ENCODE assay signal across 29 cellular contexts in the genomic region with DNA sequence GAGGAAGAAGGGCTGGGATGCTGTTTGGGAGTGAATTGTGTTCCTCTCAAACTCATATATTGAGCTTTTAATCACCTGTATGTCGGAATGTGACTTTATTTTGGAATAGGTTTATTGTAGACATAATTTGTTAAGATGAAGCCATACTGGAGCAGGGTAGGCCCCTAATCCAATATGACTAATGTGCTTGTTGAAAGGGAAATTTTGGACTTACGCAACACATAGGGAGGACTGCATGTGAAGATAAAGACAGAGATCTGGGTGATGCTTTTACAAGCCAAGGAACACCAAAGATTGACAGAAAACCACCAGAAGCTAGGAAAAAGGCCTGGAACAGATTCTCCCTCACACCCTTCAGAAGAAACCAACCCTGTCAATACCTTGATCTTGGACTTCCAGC. TPM values are rescaled to one million over a fixed set of nuclear protein-coding genes. Genes with fewer than 3 reads are reported as not detected.
"Had no signal": no experiment of that assay in that cellular context is flagged by ENCODE, and none has a peak within 500 bp of the region (broad histone marks: within the 10 kb centered on the region; RNA-seq: fewer than 3 reads in every experiment).

No MANE protein-coding gene starts in this region.

- H3K9me3 ChIP-seq: adrenal gland, esophagus squamous epithelium, gastroesophageal sphincter, heart left ventricle, left lung, upper lobe of right lung had no signal

- H3K4me1 Mint-ChIP-seq: memory B cell; stimulated activated naive B cell treated with anti-CD40 and anti-IgM and Interleukin-4, amounts not matched to agents 10 μg/mL and 1 μg/mL and 100 μg/mL, for 72 hours had no signal

- ATAC-seq: activated T-cell treated with anti-CD3 and anti-CD28 coated beads, Interleukin-2, amount 50 U/mL, for 72 hours; gastroesophageal sphincter; heart left ventricle; left lung; naive thymus-derived CD4-positive, alpha-beta T cell; sciatic nerve; stimulated activated naive B cell treated with anti-CD40 and anti-IgM and Interleukin-4, amounts not matched to agents 10 μg/mL and 1 μg/mL and 100 μg/mL, for 72 hours; upper lobe of right lung had no signal

- H3K36me3 Mint-ChIP-seq: activated naive CD4-positive, alpha-beta T cell treated with anti-CD3 and anti-CD28 coated beads, Interleukin-2, amount 50 U/mL, for 24 hours; memory B cell; naive thymus-derived CD4-positive, alpha-beta T cell; neural progenitor cell; stimulated activated naive B cell treated with anti-CD40 and anti-IgM and Interleukin-4, amounts not matched to agents 10 μg/mL and 1 μg/mL and 100 μg/mL, for 72 hours had no signal

- H3K27me3 Mint-ChIP-seq: dendritic cell treated with granulocyte-macrophage colony-stimulating factor and Interleukin-4, amounts not matched to agents 40 ng/mL and 50 ng/mL, for 4 days had no signal

- H3K4me3 ChIP-seq: adrenal gland, esophagus squamous epithelium, gastroesophageal sphincter, heart left ventricle, left lung, neural progenitor cell, upper lobe of right lung had no signal

- H3K36me3 ChIP-seq: adrenal gland, esophagus squamous epithelium, gastroesophageal sphincter, heart left ventricle, left lung, neural progenitor cell, upper lobe of right lung had no signal

- H3K4me1 ChIP-seq: adrenal gland, esophagus squamous epithelium, gastroesophageal sphincter, heart left ventricle, left lung, neural progenitor cell, upper lobe of right lung had no signal

- H3K4me3 Mint-ChIP-seq: activated naive CD4-positive, alpha-beta T cell treated with anti-CD3 and anti-CD28 coated beads, Interleukin-2, amount 50 U/mL, for 24 hours; activated T-cell treated with anti-CD3 and anti-CD28 coated beads, Interleukin-2, amount 50 U/mL, for 72 hours; dendritic cell treated with granulocyte-macrophage colony-stimulating factor and Interleukin-4, amounts not matched to agents 40 ng/mL and 50 ng/mL, for 4 days; memory B cell; naive thymus-derived CD4-positive, alpha-beta T cell; neural progenitor cell; stimulated activated naive B cell treated with anti-CD40 and anti-IgM and Interleukin-4, amounts not matched to agents 10 μg/mL and 1 μg/mL and 100 μg/mL, for 72 hours had no signal

- H3K27ac Mint-ChIP-seq: activated naive CD4-positive, alpha-beta T cell treated with anti-CD3 and anti-CD28 coated beads, Interleukin-2, amount 50 U/mL, for 24 hours; activated T-cell treated with anti-CD3 and anti-CD28 coated beads, Interleukin-2, amount 50 U/mL, for 72 hours; dendritic cell treated with granulocyte-macrophage colony-stimulating factor and Interleukin-4, amounts not matched to agents 40 ng/mL and 50 ng/mL, for 4 days; memory B cell; naive thymus-derived CD4-positive, alpha-beta T cell; neural progenitor cell; stimulated activated naive B cell treated with anti-CD40 and anti-IgM and Interleukin-4, amounts not matched to agents 10 μg/mL and 1 μg/mL and 100 μg/mL, for 72 hours had no signal

- H3K9me3 Mint-ChIP-seq: activated naive CD4-positive, alpha-beta T cell treated with anti-CD3 and anti-CD28 coated beads, Interleukin-2, amount 50 U/mL, for 24 hours; activated T-cell treated with anti-CD3 and anti-CD28 coated beads, Interleukin-2, amount 50 U/mL, for 72 hours; dendritic cell treated with granulocyte-macrophage colony-stimulating factor and Interleukin-4, amounts not matched to agents 40 ng/mL and 50 ng/mL, for 4 days; memory B cell; neural progenitor cell had no signal

- FAIRE-seq: astrocyte had no signal

- H3K27ac ChIP-seq: adrenal gland, esophagus squamous epithelium, gastroesophageal sphincter, heart left ventricle, left lung, neural progenitor cell, upper lobe of right lung had no signal

- H3K27me3 ChIP-seq: adrenal gland, esophagus squamous epithelium, gastroesophageal sphincter, heart left ventricle, left lung, neural progenitor cell, upper lobe of right lung had no signal

- DNase-seq: activated CD4-positive, alpha-beta T cell treated with anti-CD3 and anti-CD28 coated beads, Interleukin-2, amount 50 U/mL, for 1 hour; activated CD4-positive, CD25-positive, alpha-beta regulatory T cell treated with anti-CD3 and anti-CD28 coated beads, Interleukin-2, amount 50 U/mL, for 72 hours; activated CD8-positive, alpha-beta memory T cell treated with anti-CD3 and anti-CD28 coated beads, Interleukin-2, amount 50 U/mL, for 4 hours; activated effector memory CD4-positive, alpha-beta T cell treated with anti-CD3 and anti-CD28 coated beads, Interleukin-2, amount 50 U/mL, for 16 hours; activated T-cell treated with anti-CD3 and anti-CD28 coated beads, Interleukin-2, amount 50 U/mL, for 72 hours; adrenal gland; effector CD8-positive, alpha-beta T cell; esophagus squamous epithelium; heart left ventricle; left lung; naive thymus-derived CD4-positive, alpha-beta T cell; stimulated activated CD4-positive, alpha-beta T cell treated with anti-CD3 and anti-CD28 coated beads, Interleukin-4, amount 100 ng/mL, for 4 hours; stimulated activated naive B cell treated with anti-CD40 and anti-IgM and Interleukin-4, amounts not matched to agents 10 μg/mL and 1 μg/mL and 100 μg/mL, for 72 hours; T1000; upper lobe of right lung had no signal

RNA-seq across cellular contexts. Expression of a gene that starts 43.2 kb away (rescaled TPM):
- total RNA-seq: activated T-cell treated with anti-CD3 and anti-CD28 coated beads, Interleukin-2, amount 50 U/mL, for 72 hours; adrenal gland; cerebellum; gastroesophageal sphincter; heart left ventricle; kidney epithelial cell; naive thymus-derived CD4-positive, alpha-beta T cell; osteocyte; pulmonary artery endothelial cell; sciatic nerve; T-helper 1 cell treated with Interleukin-12 subunit alpha and Interleukin-12 subunit beta and Interleukin-4 antibody, amounts not matched to agents 30 ng/mL and 1 ng/mL, for 36 hours had no signal
- polyA plus RNA-seq: adrenal gland; heart left ventricle; naive thymus-derived CD4-positive, alpha-beta T cell had no signal

RNA-seq across cellular contexts. Expression of a gene that starts 47.3 kb away (rescaled TPM):
- total RNA-seq: activated T-cell treated with anti-CD3 and anti-CD28 coated beads, Interleukin-2, amount 50 U/mL, for 72 hours; adrenal gland; cerebellum; gastroesophageal sphincter; heart left ventricle; kidney epithelial cell; mucosa of gallbladder; naive thymus-derived CD4-positive, alpha-beta T cell; osteocyte; pulmonary artery endothelial cell; sciatic nerve; T-helper 1 cell treated with Interleukin-12 subunit alpha and Interleukin-12 subunit beta and Interleukin-4 antibody, amounts not matched to agents 30 ng/mL and 1 ng/mL, for 36 hours had no signal
- polyA plus RNA-seq: adrenal gland; heart left ventricle; naive thymus-derived CD4-positive, alpha-beta T cell; thymus had no signal
